In the genomic region with DNA sequence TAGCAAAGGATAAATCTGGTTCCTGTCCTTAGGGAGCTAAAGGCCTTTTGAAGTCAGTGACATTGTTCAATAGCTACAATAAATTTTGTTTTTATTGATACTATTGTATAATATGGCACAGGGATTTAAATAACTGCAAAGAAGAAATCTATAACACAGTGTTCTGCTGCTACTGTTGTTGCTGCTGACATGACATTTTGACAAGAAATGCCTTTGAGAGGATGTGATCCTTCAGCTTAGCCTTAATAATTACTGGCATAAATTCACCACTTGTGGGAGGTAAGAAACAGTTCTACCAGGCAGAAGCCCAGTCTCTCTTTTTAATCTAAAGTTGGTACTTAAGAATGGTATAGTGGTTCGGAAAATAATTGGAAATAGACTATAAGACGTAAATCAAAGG, we compare ENCODE assay signal across 33 cellular contexts. TPM values are rescaled to one million over a fixed set of nuclear protein-coding genes. Genes with fewer than 3 reads are reported as not detected.
"Had no signal": no experiment of that assay in that cellular context is flagged by ENCODE, and none has a peak within 500 bp of the region (broad histone marks: within the 10 kb centered on the region; RNA-seq: fewer than 3 reads in every experiment).

No MANE protein-coding gene starts in this region.

- H3K4me3 ChIP-seq: heart right ventricle, left lung, lower lobe of right lung, mucosa of descending colon, neural progenitor cell, ovary, right atrium auricular region, skin epidermis, stomach, testis, thyroid gland, transverse colon, upper lobe of right lung had no signal

- H3K4me3 Mint-ChIP-seq: naive thymus-derived CD4-positive, alpha-beta T cell; natural killer cell treated with Interleukin-12 subunit alpha and Interleukin-12 subunit beta and Interleukin-15 and Interleukin-18, amount 100 ng/mL, for 72 hours; neural progenitor cell; stimulated activated naive B cell treated with anti-CD40 and anti-IgM and Interleukin-4, amounts not matched to agents 10 μg/mL and 1 μg/mL and 100 μg/mL, for 72 hours had no signal

- H3K9ac ChIP-seq: neural progenitor cell had no signal

- H2AFZ ChIP-seq: neural progenitor cell had no signal

- H3K4me1 ChIP-seq: heart right ventricle, left lung, lower lobe of right lung, neural progenitor cell, right atrium auricular region, testis, upper lobe of right lung had no signal

- H3K36me3 ChIP-seq: heart right ventricle, left lung, lower lobe of right lung, neural progenitor cell, neutrophil, ovary, right atrium auricular region, stomach, thyroid gland, transverse colon, upper lobe of right lung had no signal

- H3K27ac Mint-ChIP-seq: naive thymus-derived CD4-positive, alpha-beta T cell; natural killer cell treated with Interleukin-12 subunit alpha and Interleukin-12 subunit beta and Interleukin-15 and Interleukin-18, amount 100 ng/mL, for 72 hours; neural progenitor cell; progenitor cell of endocrine pancreas; stimulated activated naive B cell treated with anti-CD40 and anti-IgM and Interleukin-4, amounts not matched to agents 10 μg/mL and 1 μg/mL and 100 μg/mL, for 72 hours had no signal

- H3K27ac ChIP-seq: heart right ventricle, left lung, lower lobe of right lung, neural progenitor cell, neutrophil, ovary, right atrium auricular region, skin epidermis, stomach, testis, thyroid gland, transverse colon, upper lobe of right lung had no signal

- DNase-seq: heart right ventricle; hippocampal formation; kidney glomerular epithelial cell; left cardiac atrium; left lung; lower lobe of right lung; mesendoderm; midbrain; mucosa of descending colon; naive thymus-derived CD4-positive, alpha-beta T cell; ovary; stimulated activated CD4-positive, alpha-beta T cell treated with anti-CD3 and anti-CD28 coated beads, Interleukin-12 subunit alpha, Interleukin-12 subunit beta, amount 100 ng/mL, for 4 hours; stimulated activated CD4-positive, alpha-beta T cell treated with anti-CD3 and anti-CD28 coated beads, Interleukin-15, amount 100 ng/mL, for 24 hours; stimulated activated CD4-positive, alpha-beta T cell treated with anti-CD3 and anti-CD28 coated beads, Interleukin-2, amount 100 ng/mL, for 24 hours; stimulated activated CD4-positive, alpha-beta T cell treated with anti-CD3 and anti-CD28 coated beads, Interleukin-4, amount 100 ng/mL, for 1 hour; stimulated activated naive B cell treated with anti-CD40 and anti-IgM and Interleukin-4, amounts not matched to agents 10 μg/mL and 1 μg/mL and 100 μg/mL, for 72 hours; stimulated activated naive CD8-positive, alpha-beta T cell treated with anti-CD3 and anti-CD28 coated beads, Interleukin-15, Interleukin-2, amounts not matched to agents 100 U/mL and 50 U/mL, for 24 hours; stomach; testis; thyroid gland; transverse colon; upper lobe of right lung had no signal

- H3K36me3 Mint-ChIP-seq: neural progenitor cell; stimulated activated naive B cell treated with anti-CD40 and anti-IgM and Interleukin-4, amounts not matched to agents 10 μg/mL and 1 μg/mL and 100 μg/mL, for 72 hours had no signal

- ATAC-seq: heart right ventricle; left cardiac atrium; left lung; lower lobe of right lung; mucosa of descending colon; naive thymus-derived CD4-positive, alpha-beta T cell; natural killer cell treated with Interleukin-12 subunit alpha and Interleukin-12 subunit beta and Interleukin-15 and Interleukin-18, amount 100 ng/mL, for 72 hours; sciatic nerve; stimulated activated naive B cell treated with anti-CD40 and anti-IgM and Interleukin-4, amounts not matched to agents 10 μg/mL and 1 μg/mL and 100 μg/mL, for 72 hours; stimulated activated naive CD8-positive, alpha-beta T cell treated with anti-CD3 and anti-CD28 coated beads, Interleukin-15, Interleukin-2, amounts not matched to agents 100 U/mL and 50 U/mL, for 24 hours; upper lobe of right lung had no signal

- FAIRE-seq: keratinocyte, urothelium cell line had no signal

- H3K9me3 ChIP-seq: left lung, lower lobe of right lung, mucosa of descending colon, neutrophil, ovary, stomach, testis, thyroid gland, transverse colon, upper lobe of right lung had no signal

- H3K27me3 ChIP-seq: heart right ventricle, left lung, neural progenitor cell, neutrophil, ovary, right atrium auricular region, stomach, testis, thyroid gland, transverse colon, upper lobe of right lung had no signal

- H3K4me2 ChIP-seq: neural progenitor cell had no signal

- H3K4me1 Mint-ChIP-seq: naive thymus-derived CD4-positive, alpha-beta T cell; neural progenitor cell; stimulated activated naive B cell treated with anti-CD40 and anti-IgM and Interleukin-4, amounts not matched to agents 10 μg/mL and 1 μg/mL and 100 μg/mL, for 72 hours had no signal

- H3K9me3 Mint-ChIP-seq: neural progenitor cell had no signal

- H3K27me3 Mint-ChIP-seq: progenitor cell of endocrine pancreas had no signal

RNA-seq across cellular contexts. Expression of gene SULT1E1, which starts 4.1 kb away (rescaled TPM):
- total RNA-seq: heart right ventricle; left cardiac atrium; myocyte; naive thymus-derived CD4-positive, alpha-beta T cell; natural killer cell treated with Interleukin-12 subunit alpha and Interleukin-12 subunit beta and Interleukin-15 and Interleukin-18, amount 100 ng/mL, for 72 hours; omental fat pad; right atrium auricular region; sciatic nerve; testis; thyroid gland had no signal
- polyA plus RNA-seq: heart right ventricle; naive thymus-derived CD4-positive, alpha-beta T cell had no signal
